In genomic region chr1:225430301-225430700, GRCh38 we compare ENCODE assay signal across 15 cellular contexts.
"Had no signal": no experiment of that assay in that cellular context is flagged by ENCODE, and none has a peak within 500 bp of the region (broad histone marks: within the 10 kb centered on the region; RNA-seq: fewer than 3 reads in every experiment).

No MANE protein-coding gene starts in this region.

- H3K4me3 ChIP-seq: hepatocyte, mucosa of descending colon, right lobe of liver, SJCRH30, stomach, testis had no signal

- H3K9me3 Mint-ChIP-seq: activated naive CD8-positive, alpha-beta T cell treated with anti-CD3 and anti-CD28 coated beads, Interleukin-2, amount 50 U/mL, for 24 hours; naive thymus-derived CD4-positive, alpha-beta T cell had no signal

- H3K4me3 Mint-ChIP-seq: activated naive CD8-positive, alpha-beta T cell treated with anti-CD3 and anti-CD28 coated beads, Interleukin-2, amount 50 U/mL, for 24 hours had no signal

- DNase-seq: activated CD4-positive, alpha-beta T cell treated with anti-CD3 and anti-CD28 coated beads, Interleukin-2, amount 50 U/mL, for 48 hours; activated CD8-positive, alpha-beta memory T cell treated with anti-CD3 and anti-CD28 coated beads, Interleukin-2, amount 50 U/mL, for 4 hours; activated naive CD4-positive, alpha-beta T cell treated with Interleukin-2 at 50 U/mL for 16 hours; activated naive CD8-positive, alpha-beta T cell treated with anti-CD3 and anti-CD28 coated beads, Interleukin-2, amount 50 U/mL, for 24 hours; aorta; mucosa of descending colon; SJCRH30; stomach; T-helper 9 cell; testis had no signal

- H3K27ac Mint-ChIP-seq: activated naive CD8-positive, alpha-beta T cell treated with anti-CD3 and anti-CD28 coated beads, Interleukin-2, amount 50 U/mL, for 24 hours had no signal

- ATAC-seq: activated naive CD8-positive, alpha-beta T cell treated with anti-CD3 and anti-CD28 coated beads, Interleukin-2, amount 50 U/mL, for 24 hours; esophagus mucosa; left lobe of liver; mucosa of descending colon; naive thymus-derived CD4-positive, alpha-beta T cell; right lobe of liver had no signal

- H3K27me3 Mint-ChIP-seq: activated naive CD8-positive, alpha-beta T cell treated with anti-CD3 and anti-CD28 coated beads, Interleukin-2, amount 50 U/mL, for 24 hours had no signal
